ENCODE assay signal across 21 cellular contexts in the genomic region with DNA sequence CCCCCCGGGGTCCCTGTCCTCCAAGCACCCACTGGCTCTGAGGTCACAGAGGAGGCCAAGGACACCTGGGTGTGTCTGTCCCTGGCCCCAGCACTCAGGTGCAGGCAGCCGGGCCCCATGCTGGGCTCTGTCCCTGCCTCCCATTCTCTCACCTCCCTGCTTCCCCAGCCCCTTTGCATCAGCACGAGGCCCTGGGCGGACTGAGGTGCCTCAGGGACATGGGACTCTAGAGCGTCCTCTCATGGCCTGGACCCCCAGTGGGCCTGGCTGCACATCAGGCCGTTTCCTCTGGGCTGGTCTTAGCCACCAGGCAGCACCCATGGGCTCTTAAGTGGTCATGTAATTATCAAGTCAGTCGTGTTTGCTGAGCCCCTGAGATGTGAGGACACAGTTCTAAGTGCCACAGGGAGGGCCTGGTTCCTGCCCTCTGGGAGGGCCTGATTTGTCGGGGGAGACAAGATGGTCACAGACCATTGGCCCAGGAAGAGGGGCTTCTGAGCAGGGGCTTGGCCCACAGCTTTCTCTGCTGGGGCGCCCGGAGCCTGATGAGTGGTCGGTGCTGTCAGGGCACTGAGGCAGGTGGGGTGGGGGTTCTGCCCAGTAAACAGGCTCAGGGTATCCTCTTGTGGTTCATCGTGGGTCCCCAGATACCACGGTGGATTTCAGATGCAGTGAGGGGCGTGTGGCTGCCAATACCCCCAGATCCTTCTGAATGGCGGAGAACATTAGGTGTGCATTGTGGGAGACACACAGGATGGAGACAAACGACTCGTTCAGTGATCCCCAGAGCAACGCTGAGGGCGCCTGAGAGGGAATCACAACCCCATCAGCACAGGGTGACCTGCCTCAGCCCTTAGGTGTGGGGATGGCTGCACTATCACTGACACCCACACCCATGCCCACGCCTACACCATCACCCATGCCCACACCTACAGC.
"Had no signal": no experiment of that assay in that cellular context is flagged by ENCODE, and none has a peak within 500 bp of the region (broad histone marks: within the 10 kb centered on the region; RNA-seq: fewer than 3 reads in every experiment).

No MANE protein-coding gene starts in this region.

- H3K36me3 Mint-ChIP-seq: activated CD4-positive, alpha-beta memory T cell treated with anti-CD3 and anti-CD28 coated beads for 36 hours had no signal

- H3K27me3 ChIP-seq: body of pancreas, cardiac muscle cell, foreskin keratinocyte, upper lobe of left lung had no signal

- H3K4me3 Mint-ChIP-seq: activated CD4-positive, alpha-beta memory T cell treated with anti-CD3 and anti-CD28 coated beads for 36 hours; nephron progenitor cell; T-helper 1 cell treated with Interleukin-12 subunit alpha and Interleukin-12 subunit beta and Interleukin-4 antibody, amounts not matched to agents 30 μg/mL and 1 μg/mL, for 36 hours had no signal

- H3K9me3 Mint-ChIP-seq: activated CD4-positive, alpha-beta memory T cell treated with anti-CD3 and anti-CD28 coated beads for 36 hours; nephron progenitor cell; T-helper 1 cell treated with Interleukin-12 subunit alpha and Interleukin-12 subunit beta and Interleukin-4 antibody, amounts not matched to agents 30 μg/mL and 1 μg/mL, for 36 hours had no signal

- H3K36me3 ChIP-seq: cardiac muscle cell, prostate gland, upper lobe of left lung had no signal

- H3K4me1 ChIP-seq: body of pancreas, foreskin keratinocyte, prostate gland, upper lobe of left lung had no signal

- H3K9me3 ChIP-seq: body of pancreas, prostate gland, upper lobe of left lung had no signal

- H3K27ac ChIP-seq: body of pancreas, cardiac muscle cell, foreskin keratinocyte, prostate gland, upper lobe of left lung had no signal

- H3K27me3 Mint-ChIP-seq: activated CD4-positive, alpha-beta memory T cell treated with anti-CD3 and anti-CD28 coated beads for 36 hours had no signal

- DNase-seq: activated CD4-positive, alpha-beta memory T cell treated with anti-CD3 and anti-CD28 coated beads for 36 hours; activated CD4-positive, alpha-beta T cell treated with anti-CD3 and anti-CD28 coated beads for 48 hours; activated effector memory CD4-positive, alpha-beta T cell treated with anti-CD3 and anti-CD28 coated beads, Interleukin-2, amount 50 U/mL, for 16 hours; activated naive CD4-positive, alpha-beta T cell treated with anti-CD3 and anti-CD28 coated beads, Interleukin-2, amount 50 U/mL, for 16 hours; activated T-cell treated with anti-CD3 and anti-CD28 coated beads for 4 hours; anterior cingulate cortex; body of pancreas; dermis blood vessel endothelial cell; effector CD8-positive, alpha-beta T cell; foreskin keratinocyte; left cardiac atrium; midbrain; nephron progenitor cell; occipital lobe; stimulated activated CD4-positive, alpha-beta T cell treated with anti-CD3 and anti-CD28 coated beads, Interleukin-4, amount 100 ng/mL, for 1 hour; stimulated activated naive CD4-positive, alpha-beta T cell treated with Interleukin-2 at 50 U/mL for 16 hours had no signal

- H3K27ac Mint-ChIP-seq: activated CD4-positive, alpha-beta memory T cell treated with anti-CD3 and anti-CD28 coated beads for 36 hours; nephron progenitor cell; T-helper 1 cell treated with Interleukin-12 subunit alpha and Interleukin-12 subunit beta and Interleukin-4 antibody, amounts not matched to agents 30 μg/mL and 1 μg/mL, for 36 hours had no signal

- H3K4me3 ChIP-seq: body of pancreas, cardiac muscle cell, lung, prostate gland, upper lobe of left lung had no signal

- ATAC-seq: body of pancreas, foreskin keratinocyte, left cardiac atrium had no signal
